Comparison of ENCODE assay signal across 9 cellular contexts in the genomic region with DNA sequence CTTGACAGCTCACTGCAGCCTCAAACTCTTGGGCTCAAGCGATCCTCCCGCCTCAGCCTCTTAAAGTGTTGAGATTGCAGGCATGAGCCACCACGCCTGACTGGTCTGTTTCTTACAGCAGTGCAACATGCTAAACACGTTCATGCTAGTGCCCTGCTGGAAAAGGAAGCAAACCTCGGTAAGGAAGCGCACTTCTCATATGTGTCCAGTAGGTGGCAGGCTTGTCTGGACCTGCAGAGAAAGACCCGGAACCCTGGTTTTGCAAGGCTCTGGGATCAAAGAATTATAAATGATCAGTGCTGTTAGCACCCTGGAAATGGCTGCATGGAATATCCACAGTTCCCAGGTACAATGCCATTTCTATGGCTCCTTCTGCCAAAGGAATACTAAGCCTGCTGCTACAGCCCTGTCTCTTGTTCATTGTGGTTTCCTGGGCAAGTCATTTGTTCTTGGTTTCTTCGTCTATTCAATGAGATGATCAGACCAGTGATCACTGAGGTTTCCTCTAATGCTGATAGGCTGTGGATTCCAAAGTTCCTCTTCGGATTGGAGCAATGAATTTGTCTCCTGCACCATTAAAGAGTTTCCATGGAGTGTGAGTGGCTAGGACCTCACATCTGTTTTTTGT. TPM values are rescaled to one million over a fixed set of nuclear protein-coding genes. Genes with fewer than 3 reads are reported as not detected.
A peak's percentile ranks its signal among the peaks of the same experiment; 100 is the strongest.
DNase-seq lines count a peak whose midpoint lies in the region; ATAC-seq and TF ChIP-seq lines count a peak whose summit lies in the region.
"Had no signal": no experiment of that assay in that cellular context is flagged by ENCODE, and none has a peak within 500 bp of the region (broad histone marks: within the 10 kb centered on the region; RNA-seq: fewer than 3 reads in every experiment).

No MANE protein-coding gene starts in this region.

- CTCF ChIA-PET in CD4-positive, alpha-beta memory T cell (lab: Charles Lee; ENCODE audit: partially characterized antibody) = interaction anchor here (0.6 to 12.0 kb wide), 10 partner anchors 8 to 776 kb away, joined by 3 to 175 read pairs (median 4); partner anchors contain the start of genes ARMH1, HECTD3, RNU5D-1 and TESK2

- POLR2A ChIA-PET in CD4-positive, alpha-beta memory T cell (lab: Charles Lee; ENCODE audit: partially characterized antibody) = interaction anchor here (0.9 to 8.6 kb wide), 3 partner anchors 11 to 16 kb away, joined by 3 to 182 read pairs (median 4); partner anchors contain the start of gene RNU5D-1

- intact Hi-C loops in CD4-positive, alpha-beta memory T cell (cut with micrococcal nuclease) = loop anchor here (1.0 to 5.0 kb wide), 3 partner anchors 14 to 587 kb away; partner anchors contain the start of genes HECTD3 and UROD
- intact Hi-C loops in body of pancreas (cut with DNase I) = no loop called here
- intact Hi-C loops in spleen (cut with DNase I; ENCODE audit: low total_unique reads) = no loop called here

- peak; percentile 76 to 90 (median 84) for TF ChIP-seq CTCF in body of pancreas (IDR thresholded peaks at IDR 0.05)
- TF ChIP-seq CTCF in spleen (IDR thresholded peaks at IDR 0.05 in 8 of 11, conservative IDR thresholded peaks at IDR 0.05 in 3 of 11) = peak; percentile 70 to 95 (median 89)

- H3K27me3 ChIP-seq in CD4-positive, alpha-beta memory T cell (ENCODE audit: insufficient read depth, low read length) = no peaks in the 10 kb centered on the region
- H3K27me3 ChIP-seq in body of pancreas = no peaks in the 10 kb centered on the region
- H3K27me3 ChIP-seq in iPS DF 6.9 (ENCODE audit: control insufficient read depth, insufficient read depth, low read length) = no peaks in the 10 kb centered on the region
- peaks cover 0 to 4% (median 0%) of the 10 kb centered on the region in 7 donors for H3K27me3 ChIP-seq in spleen (replicated peaks in 1 of 7)

- peak; percentile 70 to 75 (median 74) for DNase-seq in CD4-positive, alpha-beta memory T cell
- peak; percentile 74 for DNase-seq in H4 (ENCODE audit: low spot score)
- peak; percentile 74 for DNase-seq in NCI-H2107 (lab: John Stamatoyannopoulos, UW)
- DNase-seq in T-helper 9 cell = peak; percentile 46
- DNase-seq in body of pancreas = peak; percentile 76 to 80 (median 77)
- peak; percentile 67 for DNase-seq in iPS DF 6.9 (ENCODE audit: low read depth, low spot score)
- peak; percentile 81 for DNase-seq in spleen

- no peaks in the 10 kb centered on the region for H3K9me3 Mint-ChIP-seq in CD4-positive, alpha-beta memory T cell

- peak overlapping the region; percentile 8 to 88 (median 77) for H3K27ac Mint-ChIP-seq in CD4-positive, alpha-beta memory T cell

- WGBS in body of pancreas, 2 donors = 8 to 14% methylated on average over 4 to 9 of the region's 9 CpGs
- WGBS in iPS DF 6.9 (ENCODE audit: insufficient coverage, insufficient read length) = no CpG with 5 or more reads among the region's 9 CpGs
- 3 to 7% (median 5%) methylated on average over 9 of the region's 9 CpGs for WGBS in spleen, 5 donors

- H3K27me3 Mint-ChIP-seq in CD4-positive, alpha-beta memory T cell = no peaks in the 10 kb centered on the region

- H3K9me3 ChIP-seq in CD4-positive, alpha-beta memory T cell (ENCODE audit: control insufficient read depth in 1 of 2, low read length in 2 of 2) = no peaks in the 10 kb centered on the region
- H3K9me3 ChIP-seq in body of pancreas (no peaks in the 10 kb centered on the region), iPS DF 6.9 (ENCODE audit: control insufficient read depth, insufficient read depth, low read length) (no peaks in the 10 kb centered on the region), spleen (no peaks in the 10 kb centered on the region)

- H3K4me1 ChIP-seq in CD4-positive, alpha-beta memory T cell (ENCODE audit: insufficient read depth, low read length) = peaks cover 26% of the 10 kb centered on the region
- H3K4me1 ChIP-seq in body of pancreas (peaks cover 8% of the 10 kb centered on the region), iPS DF 6.9 (ENCODE audit: control insufficient read depth, insufficient read depth, low read length) (no peaks in the 10 kb centered on the region), spleen (peaks cover 10 to 77% (median 41%) of the 10 kb centered on the region in 6 donors)

- H3K4me3 Mint-ChIP-seq in CD4-positive, alpha-beta memory T cell = peak overlapping the region in 7 of 8 donors; percentile 1 to 84 (median 62)

- no peak overlapping the region for H3K27ac ChIP-seq in CD4-positive, alpha-beta memory T cell (ENCODE audit: low read depth, low read length)
- H3K27ac ChIP-seq in body of pancreas (peak overlapping the region in 1 of 4 donors; percentile 7), iPS DF 6.9 (ENCODE audit: low read length) (no peak overlapping the region), spleen (peak overlapping the region in 5 of 8 donors; percentile 51 to 85 (median 76))

- ATAC-seq in body of pancreas (peak; percentile 93), GM21737 (IDR thresholded peaks at IDR 0.05; ENCODE audit: unreplicated experiment) (no peak)

- peaks cover 28 to 47% (median 39%) of the 10 kb centered on the region in 4 donors for H3K4me1 Mint-ChIP-seq in CD4-positive, alpha-beta memory T cell

- no peaks in the 10 kb centered on the region for H3K36me3 Mint-ChIP-seq in CD4-positive, alpha-beta memory T cell

- TF ChIP-seq POLR2A in body of pancreas (IDR thresholded peaks at IDR 0.05) = no peak
- TF ChIP-seq POLR2A in spleen (IDR thresholded peaks at IDR 0.05) = no peak

- no peaks in the 10 kb centered on the region for H3K36me3 ChIP-seq in CD4-positive, alpha-beta memory T cell (ENCODE audit: insufficient read depth, low read length)
- no peaks in the 10 kb centered on the region for H3K36me3 ChIP-seq in body of pancreas (replicated peaks in 1 of 2; ENCODE audit: insufficient read depth in 1 of 2, low read depth in 2 of 2)
- no peaks in the 10 kb centered on the region for H3K36me3 ChIP-seq in iPS DF 6.9 (ENCODE audit: control insufficient read depth, insufficient read depth, low read length)
- no peaks in the 10 kb centered on the region for H3K36me3 ChIP-seq in spleen

- no peak overlapping the region for H3K4me3 ChIP-seq in CD4-positive, alpha-beta memory T cell (ENCODE audit: low read length in 2 of 2)
- H3K4me3 ChIP-seq in body of pancreas = no peak overlapping the region
- no peak overlapping the region for H3K4me3 ChIP-seq in iPS DF 6.9 (ENCODE audit: low read length)
- H3K4me3 ChIP-seq in spleen = peak overlapping the region in 1 of 8 donors; percentile 24

RNA-seq across cellular contexts. Expression of gene RNU5D-1, which starts 15.9 kb away (rescaled TPM):
- not detected for total RNA-seq in CD4-positive, alpha-beta memory T cell
- not detected for polyA plus RNA-seq in CD4-positive, alpha-beta memory T cell
- not detected in 2 replicates for total RNA-seq in H4 (2014; rRNA removed; shearing (Covaris generic))
- total RNA-seq in body of pancreas = not detected
- total RNA-seq in spleen = not detected
- polyA plus RNA-seq in spleen = not detected
- total RNA-seq: T-helper 1 cell treated with Interleukin-12 subunit alpha and Interleukin-12 subunit beta and Interleukin-4 antibody, amounts not matched to agents 30 ng/mL and 1 ng/mL, for 36 hours had no signal

RNA-seq across cellular contexts. Expression of gene KIF2C, which starts 24.6 kb away (rescaled TPM):
- total RNA-seq in CD4-positive, alpha-beta memory T cell = 1 to 10 TPM; 1.4 to 1.5 TPM
- under 1 TPM in 1 of 2 donors, not detected in 1; 0.16 TPM for polyA plus RNA-seq in CD4-positive, alpha-beta memory T cell
- 81.8 and 82.2 TPM in 2 replicates for total RNA-seq in H4 (2014; rRNA removed; shearing (Covaris generic))
- total RNA-seq in body of pancreas (not detected), spleen (1 to 10 TPM; 1.6 to 6.6 (median 5.0) TPM)
- 1 to 10 TPM; 1.4 to 7.6 (median 2.9) TPM for polyA plus RNA-seq in spleen

RNA-seq across cellular contexts. Expression of gene ARMH1, which starts 40.5 kb away (rescaled TPM):
- 10 to 100 TPM; 64.0 to 74.5 TPM for total RNA-seq in CD4-positive, alpha-beta memory T cell
- 10 to 100 TPM; 26.0 to 30.4 TPM for polyA plus RNA-seq in CD4-positive, alpha-beta memory T cell
- not detected in 2 replicates for total RNA-seq in H4 (2014; rRNA removed; shearing (Covaris generic))
- total RNA-seq in body of pancreas (1 to 10 TPM in 1 of 2 donors, not detected in 1; 1.0 TPM), spleen (10 to 100 TPM; 12.2 to 24.7 (median 16.2) TPM)
- polyA plus RNA-seq in spleen = 10 to 100 TPM; 43.9 to 86.0 (median 77.4) TPM

RNA-seq across cellular contexts. Expression of gene TMEM53, which starts 40.8 kb away (rescaled TPM):
- 1 to 10 TPM; 1.7 to 2.2 TPM for total RNA-seq in CD4-positive, alpha-beta memory T cell
- polyA plus RNA-seq in CD4-positive, alpha-beta memory T cell = 1 to 10 TPM; 3.5 to 5.7 TPM
- total RNA-seq in H4 (2014; rRNA removed; shearing (Covaris generic)) = 11.3 and 18.4 TPM in 2 replicates
- total RNA-seq in body of pancreas (1 to 10 TPM; 6.2 to 7.6 TPM), spleen (1 to 10 TPM; 4.3 to 7.5 (median 5.4) TPM)
- 1 to 10 TPM; 4.9 to 5.7 (median 5.5) TPM for polyA plus RNA-seq in spleen

Comparison
In these comparisons a context has a peak if more than half of its experiments do, and no peak if none do; other contexts are left out.
1. H3K27ac ChIP-seq: peak in spleen (5 of 8); none in CD4-positive, alpha-beta memory T cell (single experiment) and iPS DF 6.9 (single experiment).
2. RNA of gene KIF2C, which starts 24.6 kb away (total RNA-seq): 81.8 to 82.2 TPM in H4; 1.6 to 6.6 TPM in spleen, 1.4 to 1.5 TPM in CD4-positive, alpha-beta memory T cell and not detected in body of pancreas; every median in the first group is over 10 times any median in the second.
3. RNA of gene ARMH1, which starts 40.5 kb away (total RNA-seq): 64.0 to 74.5 TPM in CD4-positive, alpha-beta memory T cell and 12.2 to 24.7 TPM in spleen; 1.0 TPM in body of pancreas and not detected in H4; every median in the first group is over 4 times any median in the second.
4. Peak in every context shown above with its lines, with median percentiles within 50 percentile points of each other: DNase-seq.